15 cellular contexts compared by ENCODE assay signal in the genomic region with DNA sequence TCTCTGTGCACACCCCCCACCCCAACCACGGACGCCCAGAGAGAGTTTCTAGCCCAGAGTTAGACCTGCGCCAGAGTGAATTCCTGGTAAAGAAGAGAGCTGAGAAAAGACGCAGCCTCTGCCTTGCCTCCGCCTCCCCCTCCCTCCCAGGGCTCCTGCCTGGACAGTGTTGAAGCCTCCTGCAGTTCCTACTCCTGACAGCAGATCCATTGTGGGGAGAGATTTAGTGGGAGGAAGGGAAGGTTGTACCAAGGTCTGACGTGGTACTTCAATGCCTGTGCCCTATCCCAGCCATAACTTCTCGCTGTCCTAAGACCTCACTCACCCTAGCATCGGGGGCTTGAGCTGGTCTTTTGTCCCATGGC. TPM values are rescaled to one million over a fixed set of nuclear protein-coding genes. Genes with fewer than 3 reads are reported as not detected.
DNase-seq lines count a peak whose midpoint lies in the region; ATAC-seq and TF ChIP-seq lines count a peak whose summit lies in the region.
"Had no signal": no experiment of that assay in that cellular context is flagged by ENCODE, and none has a peak within 500 bp of the region (broad histone marks: within the 10 kb centered on the region; RNA-seq: fewer than 3 reads in every experiment).

No MANE protein-coding gene starts in this region.

- DNase-seq in NCI-H345 (lab: John Stamatoyannopoulos, UW): peak; percentile 12
- DNase-seq in NCI-H345 treated with DMSO at 0.1 percent for 48 hours (lab: John Stamatoyannopoulos, UW; ENCODE audit: unreplicated experiment): no peak
- peak; percentile 72 for DNase-seq in NCI-H2227 (lab: John Stamatoyannopoulos, UW; ENCODE audit: unreplicated experiment)
- peak in 4 of 10 donors; percentile 46 to 70 (median 55) for DNase-seq in dorsolateral prefrontal cortex
- peak; percentile 43 for DNase-seq in retina
- no peak for DNase-seq in posterior vena cava (ENCODE audit: low spot score)
- no peak for DNase-seq in effector memory CD4-positive, alpha-beta T cell
- DNase-seq: activated CD4-positive, alpha-beta memory T cell treated with anti-CD3 and anti-CD28 coated beads for 36 hours; activated T-cell treated with anti-CD3 and anti-CD28 coated beads, Interleukin-2, amount 50 U/mL, for 24 hours; CD4-positive, alpha-beta T cell; midbrain; stimulated activated naive CD4-positive, alpha-beta T cell had no signal

- peak in 2 of 56 donors; percentile 7 to 15 for TF ChIP-seq CTCF in dorsolateral prefrontal cortex (IDR thresholded peaks at IDR 0.05 in 54 of 56, conservative IDR thresholded peaks at IDR 0.05 in 2 of 56; ENCODE audit: low read depth in 1 of 56, partially characterized antibody in 56 of 56)

- ATAC-seq in HG02884 (IDR thresholded peaks at IDR 0.05; ENCODE audit: unreplicated experiment): no peak

- peak overlapping the region in 36 of 59 donors; percentile 1 to 88 (median 69) for H3K27ac ChIP-seq in dorsolateral prefrontal cortex
- no peak overlapping the region for H3K27ac ChIP-seq in effector memory CD4-positive, alpha-beta T cell (ENCODE audit: insufficient read depth, low read length, poor library complexity, severe bottlenecking)
- H3K27ac ChIP-seq: right atrium auricular region, tibial nerve had no signal

- intact Hi-C loops in dorsolateral prefrontal cortex (cut with DNase I): no loop called here
- intact Hi-C loops in posterior vena cava (cut with DNase I): no loop called here

- H3K4me1 ChIP-seq in effector memory CD4-positive, alpha-beta T cell (ENCODE audit: control insufficient read depth, insufficient read depth, low read length, poor library complexity, severe bottlenecking): peaks cover 3% of the 10 kb centered on the region

- H3K36me3 ChIP-seq in effector memory CD4-positive, alpha-beta T cell (ENCODE audit: control insufficient read depth, insufficient read depth, low read length): no peaks in the 10 kb centered on the region
- H3K36me3 ChIP-seq: right atrium auricular region, tibial nerve had no signal

- no peaks in the 10 kb centered on the region for H3K9me3 ChIP-seq in effector memory CD4-positive, alpha-beta T cell (ENCODE audit: control insufficient read depth, low read length)
- H3K9me3 ChIP-seq: right atrium auricular region, tibial nerve had no signal

- H3K27me3 ChIP-seq in dorsolateral prefrontal cortex: peaks cover 0 to 3% (median 0%) of the 10 kb centered on the region in 45 donors
- H3K27me3 ChIP-seq in effector memory CD4-positive, alpha-beta T cell (replicated peaks; ENCODE audit: control insufficient read depth, insufficient read depth, low read length, poor library complexity, severe bottlenecking): peaks cover 4% of the 10 kb centered on the region
- H3K27me3 ChIP-seq: right atrium auricular region had no signal

- H3K4me3 ChIP-seq in dorsolateral prefrontal cortex: peak overlapping the region; percentile 25 to 81 (median 69)
- H3K4me3 ChIP-seq in effector memory CD4-positive, alpha-beta T cell (ENCODE audit: insufficient read depth, low read depth, low read length, poor library complexity, severe bottlenecking): no peak overlapping the region
- H3K4me3 ChIP-seq: tibial nerve had no signal

RNA-seq across cellular contexts. Expression of gene SRRM3, which starts 1.0 kb away (rescaled TPM):
- total RNA-seq in dorsolateral prefrontal cortex (100 to 1,000 TPM in 66 of 120 experiments, 10 to 100 TPM in 54; 26.3 to 163 (median 102) TPM), posterior vena cava (1 to 10 TPM; 5.2 to 5.3 TPM)
- total RNA-seq: activated CD4-positive, alpha-beta memory T cell treated with anti-CD3 and anti-CD28 coated beads for 36 hours; CD4-positive, alpha-beta T cell had no signal

Comparison
In these comparisons a context has a peak if more than half of its experiments do, and no peak if none do; other contexts are left out.
1. DNase-seq: peak in NCI-H345 (single experiment), NCI-H2227 (single experiment) and retina (single experiment); none in NCI-H345 treated with DMSO at 0.1 percent for 48 hours (single experiment), posterior vena cava (single experiment) and effector memory CD4-positive, alpha-beta T cell (0 of 3).
2. RNA of gene SRRM3, which starts 1.0 kb away (total RNA-seq): 26.3 to 163 TPM in dorsolateral prefrontal cortex; 5.2 to 5.3 TPM in posterior vena cava; every median in the first group is over 4 times any median in the second.